2 cellular contexts compared by ENCODE assay signal in genomic region chr2:28618221-28619141, GRCh38.
TF ChIP-seq lines count a peak whose summit lies in the region.

No MANE protein-coding gene starts in this region.

TF ChIP-seq in Ishikawa, 13 proteins besides CTCF, POLR2A, EP300 and RAD21:
- TF ChIP-seq CREB1 (IDR thresholded peaks at IDR 0.05; ENCODE audit: low read depth) = no peak
- peak; percentile 31; the same call in 1 of the 2 replicates for TF ChIP-seq NFIC (IDR thresholded peaks at IDR 0.05)
- no peak for TF ChIP-seq USF1 (IDR thresholded peaks at IDR 0.05)
- TF ChIP-seq CEBPB (IDR thresholded peaks at IDR 0.05) = no peak
- TF ChIP-seq TAF1 (IDR thresholded peaks at IDR 0.05; ENCODE audit: low read depth) = no peak
- peak; percentile 58; the same call in 1 of the 2 replicates for TF ChIP-seq TCF12 (IDR thresholded peaks at IDR 0.05; ENCODE audit: low read depth)
- no peak for TF ChIP-seq EGR1 (IDR thresholded peaks at IDR 0.05)
- peak; percentile 45; the same call in 1 of the 2 replicates for TF ChIP-seq MAX (IDR thresholded peaks at IDR 0.05)
- TF ChIP-seq REST (IDR thresholded peaks at IDR 0.05; ENCODE audit: low read depth) = no peak
- 0 out of 2 replicates have a peak, but pooled peaks have one; percentile 7 for TF ChIP-seq YY1 (IDR thresholded peaks at IDR 0.05; ENCODE audit: low read depth)
- no peak for TF ChIP-seq TEAD4 (IDR thresholded peaks at IDR 0.05)
- no peak for TF ChIP-seq FOXM1 (IDR thresholded peaks at IDR 0.05; ENCODE audit: borderline replicate concordance, low read depth)

TF ChIP-seq in H1, 55 proteins besides CTCF, POLR2A, EP300 and RAD21:
- TF ChIP-seq TAF1 (IDR thresholded peaks at IDR 0.05; ENCODE audit: low read depth, low read length) = no peak
- no peak for TF ChIP-seq E2F6 (IDR thresholded peaks at IDR 0.05)
- TF ChIP-seq BACH1 (IDR thresholded peaks at IDR 0.05; ENCODE audit: low read length) = no peak
- TF ChIP-seq SP2 (IDR thresholded peaks at IDR 0.05; ENCODE audit: low read length) = no peak
- TF ChIP-seq SAP30 (IDR thresholded peaks at IDR 0.05; ENCODE audit: insufficient read depth, insufficient replicate concordance, low read length) = no peak
- TF ChIP-seq ATF2 (IDR thresholded peaks at IDR 0.05; ENCODE audit: low read length) = no peak
- TF ChIP-seq ASH2L (IDR thresholded peaks at IDR 0.05; ENCODE audit: low read length) = no peak
- no peak for TF ChIP-seq EGR1 (IDR thresholded peaks at IDR 0.05; ENCODE audit: borderline replicate concordance, low read depth, low read length)
- TF ChIP-seq FOSL1 (IDR thresholded peaks at IDR 0.05; ENCODE audit: insufficient read depth, low read depth, low read length) = no peak
- no peak for TF ChIP-seq PHF8 (conservative IDR thresholded peaks at IDR 0.05; ENCODE audit: low read depth, low read length)
- no peak for TF ChIP-seq SIN3A (conservative IDR thresholded peaks at IDR 0.05 in 1 of 2, IDR thresholded peaks at IDR 0.05 in 1 of 2; ENCODE audit: low read depth in 1 of 2, low read length in 2 of 2)
- no peak for TF ChIP-seq CBX5 (IDR thresholded peaks at IDR 0.05; ENCODE audit: low read depth, low read length)
- TF ChIP-seq TAF7 (optimal IDR thresholded peaks at IDR 0.05; ENCODE audit: borderline replicate concordance, low read depth, low read length) = no peak
- TF ChIP-seq ATF3 (IDR thresholded peaks at IDR 0.05; ENCODE audit: insufficient read depth, low read depth, low read length) = no peak
- TF ChIP-seq MAX (IDR thresholded peaks at IDR 0.05) = no peak
- no peak for TF ChIP-seq HDAC6 (IDR thresholded peaks at IDR 0.05; ENCODE audit: low read depth, low read length)
- no peak for TF ChIP-seq BCL11A (IDR thresholded peaks at IDR 0.05; ENCODE audit: low read depth in 2 of 2, low read length in 2 of 2)
- no peak for TF ChIP-seq TCF12 (IDR thresholded peaks at IDR 0.05; ENCODE audit: low read depth, low read length)
- TF ChIP-seq HDAC2 (IDR thresholded peaks at IDR 0.05; ENCODE audit: borderline replicate concordance in 1 of 2, low read depth in 2 of 2, low read length in 2 of 2) = no peak
- TF ChIP-seq NANOG (IDR thresholded peaks at IDR 0.05; ENCODE audit: insufficient read depth, low read depth, low read length, poor library complexity, severe bottlenecking) = no peak
